ENCODE assay signal across 2 cellular contexts in the genomic region with DNA sequence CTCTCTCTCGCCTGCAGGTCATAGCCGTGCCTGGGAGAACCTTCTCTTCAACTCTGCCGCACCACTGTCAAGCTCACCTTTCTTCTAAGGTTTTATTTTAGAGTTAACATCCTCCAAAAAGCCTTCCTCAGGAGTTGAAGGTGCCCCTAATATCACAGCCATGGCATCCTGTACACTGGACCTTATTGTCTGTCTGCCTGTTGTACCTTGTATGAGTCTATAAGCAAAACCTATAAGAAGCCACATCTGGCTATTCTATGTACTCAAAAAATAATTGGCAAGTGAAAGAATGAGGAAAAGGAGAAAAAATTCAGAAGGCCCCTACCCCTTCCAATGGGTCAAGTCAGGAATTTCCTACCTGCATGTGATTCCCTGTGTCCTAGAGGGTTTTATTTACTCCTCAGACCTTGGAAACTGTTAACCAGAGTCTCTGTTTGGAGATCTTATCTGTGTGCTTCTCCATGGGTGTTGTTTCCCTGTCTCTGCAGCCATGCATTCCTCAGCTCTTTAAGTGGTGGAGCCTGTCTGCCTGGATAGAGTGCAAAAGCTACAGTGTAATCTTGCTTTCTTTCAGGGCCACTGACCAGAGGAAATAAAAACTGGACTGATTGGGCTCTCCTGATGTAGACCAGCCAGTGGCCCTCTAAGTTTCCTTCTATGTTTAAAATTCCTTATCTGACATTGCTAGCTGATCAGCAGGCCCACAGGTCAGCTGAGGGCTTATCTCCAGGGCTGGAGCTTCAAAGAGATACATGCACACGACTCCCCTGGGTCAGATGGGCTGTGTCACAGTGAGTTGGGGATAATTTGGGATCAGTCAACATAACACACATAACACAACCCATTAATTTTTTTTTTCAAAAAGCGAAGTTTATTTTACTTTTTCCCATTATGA.
TF ChIP-seq lines count a peak whose summit lies in the region.

No MANE protein-coding gene starts in this region.

TF ChIP-seq in K562, 482 proteins besides CTCF, POLR2A, EP300 and RAD21 (continued from another document and continues in another):
- TF ChIP-seq FOXP4 (CRISPR knock-in tag; IDR thresholded peaks at IDR 0.05; ENCODE audit: borderline replicate concordance) (no peak), VEZF1 (CRISPR knock-in tag; IDR thresholded peaks at IDR 0.05) (peak; percentile 76), ELF4 (CRISPR knock-in tag; IDR thresholded peaks at IDR 0.05) (peak; percentile 66; the same call in 1 of the 2 replicates), PHB2 (IDR thresholded peaks at IDR 0.05; ENCODE audit: low read depth) (peak; percentile 71; the same call in 1 of the 2 replicates), TFE3 (CRISPR knock-in tag; IDR thresholded peaks at IDR 0.05) (0 out of 2 replicates have a peak, but pooled peaks have one; percentile 23), TEAD1 (CRISPR knock-in tag; IDR thresholded peaks at IDR 0.05) (peak; percentile 11 to 80; a peak in 2 of 4 replicates), TAL1 (IDR thresholded peaks at IDR 0.05) (peak; percentile 91), MECOM (CRISPR knock-in tag; IDR thresholded peaks at IDR 0.05) (peak; percentile 85; the same call in 1 of the 2 replicates), TAF1 (IDR thresholded peaks at IDR 0.05; ENCODE audit: control insufficient read depth, extremely low read depth, insufficient read depth, low read length, severe bottlenecking) (peak; percentile 37), GABPA (tag; conservative IDR thresholded peaks at IDR 0.05; ENCODE audit: low read depth) (peak; percentile 51; the same call in 1 of the 2 replicates), ZEB2 (IDR thresholded peaks at IDR 0.05) (peak; percentile 85), HDAC1 (IDR thresholded peaks at IDR 0.05) (peak; percentile 73 to 87; a peak in 3 of 4 replicates), SOX6 (IDR thresholded peaks at IDR 0.05) (peak; percentile 96), HMGN3 (IDR thresholded peaks at IDR 0.05; ENCODE audit: borderline replicate concordance, extremely low read depth, insufficient read length, low read depth, low read length) (peak; percentile 33), NR3C1 (CRISPR knock-in tag; IDR thresholded peaks at IDR 0.05) (no peak), KDM5B (IDR thresholded peaks at IDR 0.05; ENCODE audit: insufficient replicate concordance, low read depth, low read length) (no peak), ZNF140 (CRISPR knock-in tag; IDR thresholded peaks at IDR 0.05) (no peak), SMAD4 (CRISPR knock-in tag; conservative IDR thresholded peaks at IDR 0.05) (peak; percentile 84), ZNF699 (CRISPR knock-in tag; IDR thresholded peaks at IDR 0.05; ENCODE audit: insufficient replicate concordance) (no peak), CCNT2 (IDR thresholded peaks at IDR 0.05; ENCODE audit: borderline replicate concordance, extremely low read depth, insufficient read length, low read depth, low read length) (peak; percentile 90), FOXM1 (IDR thresholded peaks at IDR 0.05; ENCODE audit: low read depth) (peak; percentile 96), FOXM1 (CRISPR knock-in tag; IDR thresholded peaks at IDR 0.05; ENCODE audit: low read depth) (no peak), CXXC5 (CRISPR knock-in tag; IDR thresholded peaks at IDR 0.05) (peak; percentile 75), NCOA1 (IDR thresholded peaks at IDR 0.05; ENCODE audit: low read depth) (peak; percentile 92), RBM34 (IDR thresholded peaks at IDR 0.05; ENCODE audit: borderline replicate concordance, insufficient read depth, low read length) (no peak), TEAD4 (IDR thresholded peaks at IDR 0.05; ENCODE audit: low read length) (peak; percentile 93), TEAD4 (CRISPR knock-in tag; IDR thresholded peaks at IDR 0.05; ENCODE audit: borderline replicate concordance) (no peak)
- TF ChIP-seq, protein P1, sequence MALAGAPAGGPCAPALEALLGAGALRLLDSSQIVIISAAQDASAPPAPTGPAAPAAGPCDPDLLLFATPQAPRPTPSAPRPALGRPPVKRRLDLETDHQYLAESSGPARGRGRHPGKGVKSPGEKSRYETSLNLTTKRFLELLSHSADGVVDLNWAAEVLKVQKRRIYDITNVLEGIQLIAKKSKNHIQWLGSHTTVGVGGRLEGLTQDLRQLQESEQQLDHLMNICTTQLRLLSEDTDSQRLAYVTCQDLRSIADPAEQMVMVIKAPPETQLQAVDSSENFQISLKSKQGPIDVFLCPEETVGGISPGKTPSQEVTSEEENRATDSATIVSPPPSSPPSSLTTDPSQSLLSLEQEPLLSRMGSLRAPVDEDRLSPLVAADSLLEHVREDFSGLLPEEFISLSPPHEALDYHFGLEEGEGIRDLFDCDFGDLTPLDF (CRISPR knock-in tag; IDR thresholded peaks at IDR 0.05), result 0 out of 2 replicates have a peak, but pooled peaks have one; percentile 60

TF ChIP-seq in HepG2, 621 proteins besides CTCF, POLR2A, EP300 and RAD21 (continued from another document and continues in another):
- TF ChIP-seq, protein P2, sequence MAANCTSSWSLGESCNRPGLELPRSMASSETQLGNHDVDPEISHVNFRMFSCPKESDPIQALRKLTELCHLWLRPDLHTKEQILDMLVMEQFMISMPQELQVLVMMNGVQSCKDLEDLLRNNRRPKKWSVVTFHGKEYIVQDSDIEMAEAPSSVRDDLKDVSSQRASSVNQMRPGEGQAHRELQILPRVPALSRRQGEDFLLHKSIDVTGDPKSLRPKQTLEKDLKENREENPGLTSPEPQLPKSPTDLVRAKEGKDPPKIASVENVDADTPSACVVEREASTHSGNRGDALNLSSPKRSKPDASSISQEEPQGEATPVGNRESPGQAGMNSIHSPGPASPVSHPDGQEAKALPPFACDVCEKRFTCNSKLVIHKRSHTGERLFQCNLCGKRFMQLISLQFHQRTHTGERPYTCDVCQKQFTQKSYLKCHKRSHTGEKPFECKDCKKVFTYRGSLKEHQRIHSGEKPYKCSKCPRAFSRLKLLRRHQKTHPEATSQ (CRISPR knock-in tag; IDR thresholded peaks at IDR 0.05; ENCODE audit: borderline replicate concordance), result 0 out of 2 replicates have a peak, but pooled peaks have one; percentile 35
- TF ChIP-seq ASH2L (IDR thresholded peaks at IDR 0.05; ENCODE audit: insufficient read length, low read depth, low read length), result peak; percentile 66
- peak; percentile 36; the same call in 1 of the 2 replicates for TF ChIP-seq BORCS8-MEF2B (CRISPR knock-in tag; IDR thresholded peaks at IDR 0.05)
- TF ChIP-seq ARID5B (CRISPR knock-in tag; IDR thresholded peaks at IDR 0.05), result peak; percentile 90
- TF ChIP-seq ZNF460 (CRISPR knock-in tag; IDR thresholded peaks at IDR 0.05; ENCODE audit: borderline replicate concordance), result no peak
- peak; percentile 46; the same call in 1 of the 2 replicates for TF ChIP-seq SMYD3 (CRISPR knock-in tag; IDR thresholded peaks at IDR 0.05)
- TF ChIP-seq TCF7 (IDR thresholded peaks at IDR 0.05; ENCODE audit: low read depth), result peak; percentile 94
- peak; percentile 63 for TF ChIP-seq PHF5A (CRISPR knock-in tag; IDR thresholded peaks at IDR 0.05; ENCODE audit: low read depth, unreplicated experiment)
- peak; percentile 77; the same call in 1 of the 2 replicates for TF ChIP-seq HMG20A (CRISPR knock-in tag; IDR thresholded peaks at IDR 0.05; ENCODE audit: borderline replicate concordance)
- TF ChIP-seq MBNL3 (CRISPR knock-in tag; conservative IDR thresholded peaks at IDR 0.05), result no peak
- TF ChIP-seq TEAD3 (CRISPR knock-in tag; optimal IDR thresholded peaks at IDR 0.05; ENCODE audit: borderline replicate concordance), result peak; percentile 85
- TF ChIP-seq NR2F6 (IDR thresholded peaks at IDR 0.05), result peak; percentile 83
- peak; percentile 74 for TF ChIP-seq NR2F6 (CRISPR knock-in tag; IDR thresholded peaks at IDR 0.05)
- TF ChIP-seq ZNF331 (CRISPR knock-in tag; IDR thresholded peaks at IDR 0.05), result peak; percentile 84; the same call in 1 of the 2 replicates
- peak; percentile 87 for TF ChIP-seq MTF1 (CRISPR knock-in tag; IDR thresholded peaks at IDR 0.05)
- TF ChIP-seq, protein P3, sequence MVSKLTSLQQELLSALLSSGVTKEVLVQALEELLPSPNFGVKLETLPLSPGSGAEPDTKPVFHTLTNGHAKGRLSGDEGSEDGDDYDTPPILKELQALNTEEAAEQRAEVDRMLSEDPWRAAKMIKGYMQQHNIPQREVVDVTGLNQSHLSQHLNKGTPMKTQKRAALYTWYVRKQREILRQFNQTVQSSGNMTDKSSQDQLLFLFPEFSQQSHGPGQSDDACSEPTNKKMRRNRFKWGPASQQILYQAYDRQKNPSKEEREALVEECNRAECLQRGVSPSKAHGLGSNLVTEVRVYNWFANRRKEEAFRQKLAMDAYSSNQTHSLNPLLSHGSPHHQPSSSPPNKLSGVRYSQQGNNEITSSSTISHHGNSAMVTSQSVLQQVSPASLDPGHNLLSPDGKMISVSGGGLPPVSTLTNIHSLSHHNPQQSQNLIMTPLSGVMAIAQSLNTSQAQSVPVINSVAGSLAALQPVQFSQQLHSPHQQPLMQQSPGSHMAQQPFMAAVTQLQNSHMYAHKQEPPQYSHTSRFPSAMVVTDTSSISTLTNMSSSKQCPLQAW (CRISPR knock-in tag; IDR thresholded peaks at IDR 0.05), result peak; percentile 23; the same call in 1 of the 2 replicates
- no peak for TF ChIP-seq ZNF496 (CRISPR knock-in tag; IDR thresholded peaks at IDR 0.05; ENCODE audit: insufficient replicate concordance)
- no peak for TF ChIP-seq TIGD3 (CRISPR knock-in tag; IDR thresholded peaks at IDR 0.05; ENCODE audit: borderline replicate concordance)
- peak; percentile 9 for TF ChIP-seq TBL1XR1 (IDR thresholded peaks at IDR 0.05; ENCODE audit: borderline replicate concordance, low read length, partially characterized antibody)
- TF ChIP-seq, protein P4, sequence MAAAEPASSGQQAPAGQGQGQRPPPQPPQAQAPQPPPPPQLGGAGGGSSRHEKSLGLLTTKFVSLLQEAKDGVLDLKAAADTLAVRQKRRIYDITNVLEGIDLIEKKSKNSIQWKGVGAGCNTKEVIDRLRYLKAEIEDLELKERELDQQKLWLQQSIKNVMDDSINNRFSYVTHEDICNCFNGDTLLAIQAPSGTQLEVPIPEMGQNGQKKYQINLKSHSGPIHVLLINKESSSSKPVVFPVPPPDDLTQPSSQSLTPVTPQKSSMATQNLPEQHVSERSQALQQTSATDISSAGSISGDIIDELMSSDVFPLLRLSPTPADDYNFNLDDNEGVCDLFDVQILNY (CRISPR knock-in tag; conservative IDR thresholded peaks at IDR 0.05), result no peak
- TF ChIP-seq NFIC (IDR thresholded peaks at IDR 0.05; ENCODE audit: low read length), result peak; percentile 37
- 0 out of 2 replicates have a peak, but pooled peaks have one; percentile 50 for TF ChIP-seq RFXANK (CRISPR knock-in tag; IDR thresholded peaks at IDR 0.05)
- peak; percentile 86; the same call in 1 of the 2 replicates for TF ChIP-seq ZBTB3 (CRISPR knock-in tag; IDR thresholded peaks at IDR 0.05; ENCODE audit: borderline replicate concordance, low read depth)
- no peak for TF ChIP-seq ZNF550 (CRISPR knock-in tag; IDR thresholded peaks at IDR 0.05; ENCODE audit: borderline replicate concordance)
- TF ChIP-seq SOX5 (CRISPR knock-in tag; IDR thresholded peaks at IDR 0.05; ENCODE audit: borderline replicate concordance), result peak; percentile 85
- peak; percentile 94 for TF ChIP-seq ISL2 (CRISPR knock-in tag; IDR thresholded peaks at IDR 0.05)
- 0 out of 2 replicates have a peak, but pooled peaks have one; percentile 61 for TF ChIP-seq FOXK2 (IDR thresholded peaks at IDR 0.05)
- peak; percentile 24; the same call in 1 of the 2 replicates for TF ChIP-seq NFYC (CRISPR knock-in tag; IDR thresholded peaks at IDR 0.05)
- no peak for TF ChIP-seq CBX1 (IDR thresholded peaks at IDR 0.05; ENCODE audit: low read depth)
- TF ChIP-seq HNF4G (IDR thresholded peaks at IDR 0.05; ENCODE audit: borderline replicate concordance, low read depth, low read length), result peak; percentile 12; the same call in 1 of the 2 replicates
- peak; percentile 59; the same call in 1 of the 2 replicates for TF ChIP-seq HNF4G (CRISPR knock-in tag; IDR thresholded peaks at IDR 0.05; ENCODE audit: borderline replicate concordance, low read depth)
- no peak for TF ChIP-seq CREB1 (IDR thresholded peaks at IDR 0.05)
- peak; percentile 76 for TF ChIP-seq CREB1 (CRISPR knock-in tag; IDR thresholded peaks at IDR 0.05)
- TF ChIP-seq ZBTB33 (CRISPR knock-in tag; IDR thresholded peaks at IDR 0.05), result no peak
- no peak for TF ChIP-seq CHCHD3 (CRISPR knock-in tag; IDR thresholded peaks at IDR 0.05)
